14 cellular contexts compared by ENCODE assay signal in genomic region chr1:10900265-10900651, GRCh38.
DNase-seq lines count a peak whose midpoint lies in the region; ATAC-seq and TF ChIP-seq lines count a peak whose summit lies in the region.
"Had no signal": no experiment of that assay in that cellular context is flagged by ENCODE, and none has a peak within 500 bp of the region (broad histone marks: within the 10 kb centered on the region; RNA-seq: fewer than 3 reads in every experiment).

No MANE protein-coding gene starts in this region.

- 47% methylated on average over 12 of the region's 12 CpGs for WGBS in smooth muscle cell (ENCODE audit: low lambda C conversion rate)

- ATAC-seq in esophagus mucosa (peak; percentile 45), GM21619 (IDR thresholded peaks at IDR 0.05; ENCODE audit: unreplicated experiment) (no peak)

- H3K4me2 ChIP-seq in PC-9 (peak overlapping the region; percentile 89), smooth muscle cell (peak overlapping the region; percentile 43)
- H3K4me2 ChIP-seq: KMS-11 had no signal

- no TSS peak for BruUV-seq in PC-9 (replicated peaks; lab: Mats Ljungman, UMichigan)

- no peak overlapping the region for H3K9ac ChIP-seq in smooth muscle cell (ENCODE audit: low read depth)
- H3K9ac ChIP-seq: KMS-11, parathyroid adenoma had no signal

- H3K36me3 ChIP-seq in PC-9 (ENCODE audit: low read depth) (no peaks in the 10 kb centered on the region), smooth muscle cell (ENCODE audit: low read depth) (no peaks in the 10 kb centered on the region)
- H3K36me3 ChIP-seq: HAP-1 had no signal

- H3K79me2 ChIP-seq in PC-9 (ENCODE audit: low read depth): no peaks in the 10 kb centered on the region
- no peaks in the 10 kb centered on the region for H3K79me2 ChIP-seq in smooth muscle cell (ENCODE audit: low read depth)
- H3K79me2 ChIP-seq: parathyroid adenoma had no signal

- H4K20me1 ChIP-seq in PC-9 (ENCODE audit: insufficient read depth) (no peaks in the 10 kb centered on the region), smooth muscle cell (ENCODE audit: low read depth) (no peaks in the 10 kb centered on the region)

- H3K4me3 ChIP-seq in PC-9 (peak overlapping the region; percentile 51; the same call in 1 of the 2 replicates), smooth muscle cell (no peak overlapping the region)
- H3K4me3 ChIP-seq: HAP-1 had no signal

- H3F3A ChIP-seq in PC-9 (ENCODE audit: insufficient read depth, low read depth) (peaks cover 57% of the 10 kb centered on the region), smooth muscle cell (ENCODE audit: low read depth) (no peaks in the 10 kb centered on the region)

- H3K27ac ChIP-seq in PC-9: peak overlapping the region; percentile 100
- peak overlapping the region; percentile 61 for H3K27ac ChIP-seq in smooth muscle cell (ENCODE audit: low read depth)
- H3K27ac ChIP-seq: KMS-11, parathyroid adenoma had no signal

- POLR2A ChIA-PET in PC-9 (lab: Charles Lee; ENCODE audit: unreplicated experiment): interaction anchor here (0.6 to 0.7 kb wide), 3 partner anchors 76 to 372 kb away, joined by 3 to 8 read pairs (median 4); no protein-coding TSS in a partner anchor

- DNase-seq in HPDE6-E6E7 (ENCODE audit: extremely low spot score) (peak; percentile 80), PC-9 (peak; percentile 73 to 79), smooth muscle cell (lab: John Stamatoyannopoulos, UW; ENCODE audit: unreplicated experiment) (no peak), putamen (ENCODE audit: low spot score) (no peak)
- no peak for DNase-seq in NK-92 treated with Interleukin-12 subunit alpha and Interleukin-12 subunit beta, amount 100 ng/mL, for 24 hours (lab: John Stamatoyannopoulos, UW)
- DNase-seq: CD4-positive, CD25-positive, alpha-beta regulatory T cell; NCI-H1694 treated with DMSO at 0.1 percent for 48 hours; NCI-H774; SIG-M5 had no signal

- H3K27me3 ChIP-seq in PC-9 (ENCODE audit: insufficient read depth, low read depth) (no peaks in the 10 kb centered on the region), smooth muscle cell (ENCODE audit: low read depth) (no peaks in the 10 kb centered on the region)

- H3K4me1 ChIP-seq in PC-9 (replicated peaks; ENCODE audit: insufficient read depth) (peaks cover 65% of the 10 kb centered on the region), smooth muscle cell (ENCODE audit: low read depth) (peaks cover 4% of the 10 kb centered on the region)
- H3K4me1 ChIP-seq: HAP-1, parathyroid adenoma had no signal

- H3K9me3 ChIP-seq in PC-9 (ENCODE audit: insufficient read depth, low read depth) (no peaks in the 10 kb centered on the region), smooth muscle cell (replicated peaks; ENCODE audit: low read depth) (no peaks in the 10 kb centered on the region)
- H3K9me3 ChIP-seq: HAP-1 had no signal

- intact Hi-C loops in PC-9 (cut with micrococcal nuclease; ENCODE audit: unreplicated experiment): loop anchor here (5.0 kb wide), 1 partner anchor 33 kb away; no protein-coding TSS in a partner anchor

- TF ChIP-seq CTCF in PC-9 (conservative IDR thresholded peaks at IDR 0.05) (no peak), smooth muscle cell (IDR thresholded peaks at IDR 0.05; ENCODE audit: borderline replicate concordance, insufficient read depth, poor library complexity, severe bottlenecking) (no peak)

- no peaks in the 10 kb centered on the region for H3K9me2 ChIP-seq in PC-9 (ENCODE audit: insufficient read depth)

- H2AFZ ChIP-seq in PC-9: no peak overlapping the region
- no peak overlapping the region for H2AFZ ChIP-seq in smooth muscle cell (ENCODE audit: low read depth)
- H2AFZ ChIP-seq: parathyroid adenoma had no signal

- CTCF ChIA-PET in PC-9 (lab: Charles Lee): interaction anchor here (0.5 to 1.2 kb wide), 2 partner anchors 370 to 372 kb away, joined by 5 to 7 read pairs; no protein-coding TSS in a partner anchor

Comparison
In these comparisons a context has a peak if more than half of its experiments do, and no peak if none do; other contexts are left out.
1. DNase-seq: peak in HPDE6-E6E7 (single experiment) and PC-9 (2 of 2); none in smooth muscle cell (single experiment), putamen (single experiment) and NK-92 treated with Interleukin-12 subunit alpha and Interleukin-12 subunit beta, amount 100 ng/mL, for 24 hours (single experiment).